ENCODE assay signal across 1 cellular context in genomic region chr1:44401256-44402228, GRCh38.
TF ChIP-seq lines count a peak whose summit lies in the region.

No MANE protein-coding gene starts in this region.

TF ChIP-seq in HepG2, 621 proteins besides CTCF, POLR2A, EP300 and RAD21 (continued from another document and continues in another):
- TF ChIP-seq SKIL (CRISPR knock-in tag; IDR thresholded peaks at IDR 0.05; ENCODE audit: borderline replicate concordance) = no peak
- TF ChIP-seq ZNF652 (CRISPR knock-in tag; IDR thresholded peaks at IDR 0.05; ENCODE audit: borderline replicate concordance, low read depth) = peak; percentile 64; the same call in 1 of the 2 replicates
- peak; percentile 65; the same call in 1 of the 2 replicates for TF ChIP-seq CHD4 (IDR thresholded peaks at IDR 0.05; ENCODE audit: borderline replicate concordance, low read length)
- TF ChIP-seq KLF16 (CRISPR knock-in tag; IDR thresholded peaks at IDR 0.05) = peak in 1 of 2 experiments; percentile 51; a peak in 1 of 4 replicates
- no peak for TF ChIP-seq ZFP37 (CRISPR knock-in tag; IDR thresholded peaks at IDR 0.05; ENCODE audit: borderline replicate concordance)
- TF ChIP-seq HOMEZ (CRISPR knock-in tag; IDR thresholded peaks at IDR 0.05; ENCODE audit: low read depth) = peak; percentile 33; the same call in 1 of the 2 replicates
- TF ChIP-seq CREM (IDR thresholded peaks at IDR 0.05) = peak; percentile 54
- no peak for TF ChIP-seq CREM (CRISPR knock-in tag; IDR thresholded peaks at IDR 0.05)
- no peak for TF ChIP-seq CREB1 (IDR thresholded peaks at IDR 0.05)
- TF ChIP-seq CREB1 (CRISPR knock-in tag; IDR thresholded peaks at IDR 0.05) = peak; percentile 65; the same call in 1 of the 2 replicates
- peak; percentile 76 for TF ChIP-seq ARID3A (IDR thresholded peaks at IDR 0.05; ENCODE audit: low read depth, low read length)
- TF ChIP-seq SSRP1 (CRISPR knock-in tag; IDR thresholded peaks at IDR 0.05) = no peak
- no peak for TF ChIP-seq ZBTB1 (CRISPR knock-in tag; IDR thresholded peaks at IDR 0.05; ENCODE audit: borderline replicate concordance)
- TF ChIP-seq ARID4A (CRISPR knock-in tag; IDR thresholded peaks at IDR 0.05; ENCODE audit: borderline replicate concordance) = peak; percentile 21; the same call in 1 of the 2 replicates
- no peak for TF ChIP-seq SP2 (CRISPR knock-in tag; IDR thresholded peaks at IDR 0.05)
- TF ChIP-seq YY1 (IDR thresholded peaks at IDR 0.05; ENCODE audit: insufficient read depth, insufficient replicate concordance, low read depth, low read length) = no peak
- TF ChIP-seq MXD4 (CRISPR knock-in tag; IDR thresholded peaks at IDR 0.05) = no peak
- peak; percentile 47; the same call in 1 of the 2 replicates for TF ChIP-seq ZNF414 (CRISPR knock-in tag; IDR thresholded peaks at IDR 0.05)
- 0 out of 2 replicates have a peak, but pooled peaks have one; percentile 41 for TF ChIP-seq YEATS4 (CRISPR knock-in tag; IDR thresholded peaks at IDR 0.05; ENCODE audit: borderline replicate concordance)
- TF ChIP-seq ZBTB25 (CRISPR knock-in tag; IDR thresholded peaks at IDR 0.05) = 0 out of 2 replicates have a peak, but pooled peaks have one; percentile 27
- TF ChIP-seq SNAPC4 (CRISPR knock-in tag; IDR thresholded peaks at IDR 0.05) = 0 out of 2 replicates have a peak, but pooled peaks have one; percentile 28
- no peak for TF ChIP-seq ZNF577 (CRISPR knock-in tag; IDR thresholded peaks at IDR 0.05; ENCODE audit: borderline replicate concordance, low read depth)
- peak; percentile 99 for TF ChIP-seq MEF2D (CRISPR knock-in tag; IDR thresholded peaks at IDR 0.05)
- no peak for TF ChIP-seq ZNF513 (CRISPR knock-in tag; conservative IDR thresholded peaks at IDR 0.05)
- no peak for TF ChIP-seq ELK4 (CRISPR knock-in tag; IDR thresholded peaks at IDR 0.05; ENCODE audit: borderline replicate concordance)
- peak; percentile 30; the same call in 1 of the 2 replicates for TF ChIP-seq FOXP4 (CRISPR knock-in tag; IDR thresholded peaks at IDR 0.05)
- TF ChIP-seq KDM6A (CRISPR knock-in tag; IDR thresholded peaks at IDR 0.05; ENCODE audit: low read depth) = peak; percentile 50; the same call in 1 of the 2 replicates
- no peak for TF ChIP-seq ZNF556 (CRISPR knock-in tag; IDR thresholded peaks at IDR 0.05; ENCODE audit: borderline replicate concordance)
- peak; percentile 94 for TF ChIP-seq ZBTB43 (CRISPR knock-in tag; conservative IDR thresholded peaks at IDR 0.05)
- peak; percentile 33; the same call in 1 of the 2 replicates for TF ChIP-seq PHF21A (CRISPR knock-in tag; IDR thresholded peaks at IDR 0.05)
